In genomic region chr7:94949532-94949931, GRCh38 we compare ENCODE assay signal across 19 cellular contexts.
"Had no signal": no experiment of that assay in that cellular context is flagged by ENCODE, and none has a peak within 500 bp of the region (broad histone marks: within the 10 kb centered on the region; RNA-seq: fewer than 3 reads in every experiment).

No MANE protein-coding gene starts in this region.

- H3K36me3 ChIP-seq: ascending aorta, cardiac muscle cell, stomach, thoracic aorta had no signal

- H3K27me3 ChIP-seq: ascending aorta, cardiac muscle cell, stomach had no signal

- H3K4me3 ChIP-seq: ascending aorta, cardiac muscle cell, psoas muscle, stomach, thoracic aorta had no signal

- H3K27ac ChIP-seq: ascending aorta, cardiac muscle cell, psoas muscle, stomach, thoracic aorta had no signal

- H3K4me3 Mint-ChIP-seq: neural crest cell had no signal

- FAIRE-seq: endometrium, urothelium cell line had no signal

- H3K9me3 ChIP-seq: ascending aorta, psoas muscle had no signal

- DNase-seq: activated CD4-positive, alpha-beta T cell treated with anti-CD3 and anti-CD28 coated beads, Interleukin-2, amount 50 U/mL, for 4 hours; activated naive CD4-positive, alpha-beta T cell; activated T-cell treated with anti-CD3 and anti-CD28 coated beads for 4 hours; foreskin fibroblast; glutamatergic neuron; hypothalamus; kidney glomerular epithelial cell; psoas muscle; stomach; T-helper 1 cell; T1000 had no signal

- ATAC-seq: activated CD4-positive, CD25-positive, alpha-beta regulatory T cell treated with anti-CD3 and anti-CD28 coated beads, Interleukin-2, amount 50 U/mL, for 24 hours; sciatic nerve had no signal

- H3K4me1 ChIP-seq: ascending aorta, psoas muscle, stomach had no signal
